In the genomic region with DNA sequence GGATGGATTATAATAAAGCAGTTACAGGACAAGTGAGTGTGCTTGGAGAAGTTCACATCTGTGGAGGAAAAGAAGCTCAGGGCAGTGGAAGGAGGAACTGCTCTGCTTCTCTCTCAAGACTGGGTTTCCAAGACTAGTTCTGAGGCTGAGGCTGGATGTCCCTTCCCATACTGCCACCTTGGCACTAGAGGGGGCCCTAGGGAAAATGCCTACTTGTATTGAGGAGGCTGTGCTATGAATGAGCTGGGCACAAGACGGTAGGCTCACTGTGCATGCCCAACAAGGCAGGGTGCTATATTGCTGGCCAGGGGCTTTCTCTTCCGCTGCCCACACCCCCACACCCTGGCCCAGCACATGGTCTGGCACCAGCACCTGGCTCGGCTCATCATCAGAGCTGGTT, we compare ENCODE assay signal across 1 cellular context.
TF ChIP-seq lines count a peak whose summit lies in the region.

No MANE protein-coding gene starts in this region.

TF ChIP-seq in GM12878, 131 proteins besides CTCF, POLR2A, EP300 and RAD21 (continued from another document):
- TF ChIP-seq, protein P1, sequence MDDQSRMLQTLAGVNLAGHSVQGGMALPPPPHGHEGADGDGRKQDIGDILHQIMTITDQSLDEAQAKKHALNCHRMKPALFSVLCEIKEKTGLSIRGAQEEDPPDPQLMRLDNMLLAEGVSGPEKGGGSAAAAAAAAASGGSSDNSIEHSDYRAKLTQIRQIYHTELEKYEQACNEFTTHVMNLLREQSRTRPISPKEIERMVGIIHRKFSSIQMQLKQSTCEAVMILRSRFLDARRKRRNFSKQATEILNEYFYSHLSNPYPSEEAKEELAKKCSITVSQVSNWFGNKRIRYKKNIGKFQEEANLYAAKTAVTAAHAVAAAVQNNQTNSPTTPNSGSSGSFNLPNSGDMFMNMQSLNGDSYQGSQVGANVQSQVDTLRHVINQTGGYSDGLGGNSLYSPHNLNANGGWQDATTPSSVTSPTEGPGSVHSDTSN (IDR thresholded peaks at IDR 0.05; ENCODE audit: insufficient replicate concordance, low read depth, low read length) = no peak
- TF ChIP-seq, protein P2, sequence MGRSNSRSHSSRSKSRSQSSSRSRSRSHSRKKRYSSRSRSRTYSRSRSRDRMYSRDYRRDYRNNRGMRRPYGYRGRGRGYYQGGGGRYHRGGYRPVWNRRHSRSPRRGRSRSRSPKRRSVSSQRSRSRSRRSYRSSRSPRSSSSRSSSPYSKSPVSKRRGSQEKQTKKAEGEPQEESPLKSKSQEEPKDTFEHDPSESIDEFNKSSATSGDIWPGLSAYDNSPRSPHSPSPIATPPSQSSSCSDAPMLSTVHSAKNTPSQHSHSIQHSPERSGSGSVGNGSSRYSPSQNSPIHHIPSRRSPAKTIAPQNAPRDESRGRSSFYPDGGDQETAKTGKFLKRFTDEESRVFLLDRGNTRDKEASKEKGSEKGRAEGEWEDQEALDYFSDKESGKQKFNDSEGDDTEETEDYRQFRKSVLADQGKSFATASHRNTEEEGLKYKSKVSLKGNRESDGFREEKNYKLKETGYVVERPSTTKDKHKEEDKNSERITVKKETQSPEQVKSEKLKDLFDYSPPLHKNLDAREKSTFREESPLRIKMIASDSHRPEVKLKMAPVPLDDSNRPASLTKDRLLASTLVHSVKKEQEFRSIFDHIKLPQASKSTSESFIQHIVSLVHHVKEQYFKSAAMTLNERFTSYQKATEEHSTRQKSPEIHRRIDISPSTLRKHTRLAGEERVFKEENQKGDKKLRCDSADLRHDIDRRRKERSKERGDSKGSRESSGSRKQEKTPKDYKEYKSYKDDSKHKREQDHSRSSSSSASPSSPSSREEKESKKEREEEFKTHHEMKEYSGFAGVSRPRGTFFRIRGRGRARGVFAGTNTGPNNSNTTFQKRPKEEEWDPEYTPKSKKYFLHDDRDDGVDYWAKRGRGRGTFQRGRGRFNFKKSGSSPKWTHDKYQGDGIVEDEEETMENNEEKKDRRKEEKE (IDR thresholded peaks at IDR 0.05) = no peak
- TF ChIP-seq ATF2 (IDR thresholded peaks at IDR 0.05; ENCODE audit: low read length) (no peak), ZSCAN29 (IDR thresholded peaks at IDR 0.05) (no peak), ZNF687 (IDR thresholded peaks at IDR 0.05) (no peak), IKZF2 (IDR thresholded peaks at IDR 0.05) (no peak), KAT2A (conservative IDR thresholded peaks at IDR 0.05; ENCODE audit: control insufficient read depth, low read depth, low read length) (no peak), TARDBP (IDR thresholded peaks at IDR 0.05; ENCODE audit: borderline replicate concordance) (no peak), TCF12 (IDR thresholded peaks at IDR 0.05; ENCODE audit: low read depth, low read length) (no peak), SPI1 (IDR thresholded peaks at IDR 0.05; ENCODE audit: borderline replicate concordance, insufficient read depth, low read depth, low read length) (no peak), USF2 (IDR thresholded peaks at IDR 0.05; ENCODE audit: borderline replicate concordance, low read depth, low read length) (no peak), TAF1 (IDR thresholded peaks at IDR 0.05; ENCODE audit: borderline replicate concordance, low read depth, low read length) (no peak)
- TF ChIP-seq, protein P3, sequence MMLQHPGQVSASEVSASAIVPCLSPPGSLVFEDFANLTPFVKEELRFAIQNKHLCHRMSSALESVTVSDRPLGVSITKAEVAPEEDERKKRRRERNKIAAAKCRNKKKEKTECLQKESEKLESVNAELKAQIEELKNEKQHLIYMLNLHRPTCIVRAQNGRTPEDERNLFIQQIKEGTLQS (IDR thresholded peaks at IDR 0.05; ENCODE audit: borderline replicate concordance, extremely low read depth, low read depth, low read length) = no peak
- TF ChIP-seq, protein P4, sequence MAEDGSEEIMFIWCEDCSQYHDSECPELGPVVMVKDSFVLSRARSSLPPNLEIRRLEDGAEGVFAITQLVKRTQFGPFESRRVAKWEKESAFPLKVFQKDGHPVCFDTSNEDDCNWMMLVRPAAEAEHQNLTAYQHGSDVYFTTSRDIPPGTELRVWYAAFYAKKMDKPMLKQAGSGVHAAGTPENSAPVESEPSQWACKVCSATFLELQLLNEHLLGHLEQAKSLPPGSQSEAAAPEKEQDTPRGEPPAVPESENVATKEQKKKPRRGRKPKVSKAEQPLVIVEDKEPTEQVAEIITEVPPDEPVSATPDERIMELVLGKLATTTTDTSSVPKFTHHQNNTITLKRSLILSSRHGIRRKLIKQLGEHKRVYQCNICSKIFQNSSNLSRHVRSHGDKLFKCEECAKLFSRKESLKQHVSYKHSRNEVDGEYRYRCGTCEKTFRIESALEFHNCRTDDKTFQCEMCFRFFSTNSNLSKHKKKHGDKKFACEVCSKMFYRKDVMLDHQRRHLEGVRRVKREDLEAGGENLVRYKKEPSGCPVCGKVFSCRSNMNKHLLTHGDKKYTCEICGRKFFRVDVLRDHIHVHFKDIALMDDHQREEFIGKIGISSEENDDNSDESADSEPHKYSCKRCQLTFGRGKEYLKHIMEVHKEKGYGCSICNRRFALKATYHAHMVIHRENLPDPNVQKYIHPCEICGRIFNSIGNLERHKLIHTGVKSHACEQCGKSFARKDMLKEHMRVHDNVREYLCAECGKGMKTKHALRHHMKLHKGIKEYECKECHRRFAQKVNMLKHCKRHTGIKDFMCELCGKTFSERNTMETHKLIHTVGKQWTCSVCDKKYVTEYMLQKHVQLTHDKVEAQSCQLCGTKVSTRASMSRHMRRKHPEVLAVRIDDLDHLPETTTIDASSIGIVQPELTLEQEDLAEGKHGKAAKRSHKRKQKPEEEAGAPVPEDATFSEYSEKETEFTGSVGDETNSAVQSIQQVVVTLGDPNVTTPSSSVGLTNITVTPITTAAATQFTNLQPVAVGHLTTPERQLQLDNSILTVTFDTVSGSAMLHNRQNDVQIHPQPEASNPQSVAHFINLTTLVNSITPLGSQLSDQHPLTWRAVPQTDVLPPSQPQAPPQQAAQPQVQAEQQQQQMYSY (CRISPR knock-in tag; IDR thresholded peaks at IDR 0.05) = no peak
